ENCODE assay signal across 2 cellular contexts in the genomic region with DNA sequence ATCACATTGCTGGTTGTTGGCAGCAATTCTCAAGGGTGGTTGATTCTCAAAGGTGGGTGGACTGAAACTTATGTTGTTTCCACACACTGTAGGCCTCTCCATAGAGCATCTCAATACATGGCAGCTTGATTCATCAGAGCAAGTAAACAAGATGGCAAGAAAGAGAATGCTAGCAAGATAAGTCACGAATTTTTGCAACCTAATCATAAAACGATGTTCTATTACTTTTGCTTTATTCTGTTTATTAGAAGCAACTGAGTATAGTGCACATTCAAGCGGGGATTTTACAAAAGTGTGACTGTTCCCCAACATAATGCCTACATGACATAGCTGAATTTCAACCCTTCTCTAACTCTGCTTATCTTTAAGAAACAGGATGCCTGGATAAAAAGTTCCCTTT.
TF ChIP-seq lines count a peak whose summit lies in the region.

No MANE protein-coding gene starts in this region.

TF ChIP-seq in HepG2, 621 proteins besides CTCF, POLR2A, EP300 and RAD21:
- TF ChIP-seq, protein P1, sequence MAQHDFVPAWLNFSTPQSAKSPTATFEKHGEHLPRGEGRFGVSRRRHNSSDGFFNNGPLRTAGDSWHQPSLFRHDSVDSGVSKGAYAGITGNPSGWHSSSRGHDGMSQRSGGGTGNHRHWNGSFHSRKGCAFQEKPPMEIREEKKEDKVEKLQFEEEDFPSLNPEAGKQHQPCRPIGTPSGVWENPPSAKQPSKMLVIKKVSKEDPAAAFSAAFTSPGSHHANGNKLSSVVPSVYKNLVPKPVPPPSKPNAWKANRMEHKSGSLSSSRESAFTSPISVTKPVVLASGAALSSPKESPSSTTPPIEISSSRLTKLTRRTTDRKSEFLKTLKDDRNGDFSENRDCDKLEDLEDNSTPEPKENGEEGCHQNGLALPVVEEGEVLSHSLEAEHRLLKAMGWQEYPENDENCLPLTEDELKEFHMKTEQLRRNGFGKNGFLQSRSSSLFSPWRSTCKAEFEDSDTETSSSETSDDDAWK (CRISPR knock-in tag; IDR thresholded peaks at IDR 0.05) = no peak
- TF ChIP-seq MAFK (conservative IDR thresholded peaks at IDR 0.05 in 1 of 2, IDR thresholded peaks at IDR 0.05 in 1 of 2; ENCODE audit: low read length in 2 of 2) (peak; percentile 57 to 68), HES4 (CRISPR knock-in tag; IDR thresholded peaks at IDR 0.05; ENCODE audit: borderline replicate concordance) (no peak), NFIC (IDR thresholded peaks at IDR 0.05; ENCODE audit: low read length) (no peak), MAFF (IDR thresholded peaks at IDR 0.05; ENCODE audit: low read depth, low read length) (peak; percentile 57), SP2 (CRISPR knock-in tag; IDR thresholded peaks at IDR 0.05) (no peak), ZNF468 (CRISPR knock-in tag; IDR thresholded peaks at IDR 0.05) (no peak), CCAR2 (optimal IDR thresholded peaks at IDR 0.05; ENCODE audit: low read depth, low read length) (no peak), ZNF17 (CRISPR knock-in tag; IDR thresholded peaks at IDR 0.05) (no peak), ZNF841 (CRISPR knock-in tag; IDR thresholded peaks at IDR 0.05; ENCODE audit: borderline replicate concordance) (no peak)
- TF ChIP-seq, protein P2, sequence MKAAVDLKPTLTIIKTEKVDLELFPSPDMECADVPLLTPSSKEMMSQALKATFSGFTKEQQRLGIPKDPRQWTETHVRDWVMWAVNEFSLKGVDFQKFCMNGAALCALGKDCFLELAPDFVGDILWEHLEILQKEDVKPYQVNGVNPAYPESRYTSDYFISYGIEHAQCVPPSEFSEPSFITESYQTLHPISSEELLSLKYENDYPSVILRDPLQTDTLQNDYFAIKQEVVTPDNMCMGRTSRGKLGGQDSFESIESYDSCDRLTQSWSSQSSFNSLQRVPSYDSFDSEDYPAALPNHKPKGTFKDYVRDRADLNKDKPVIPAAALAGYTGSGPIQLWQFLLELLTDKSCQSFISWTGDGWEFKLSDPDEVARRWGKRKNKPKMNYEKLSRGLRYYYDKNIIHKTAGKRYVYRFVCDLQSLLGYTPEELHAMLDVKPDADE (CRISPR knock-in tag; IDR thresholded peaks at IDR 0.05) = no peak
- TF ChIP-seq, protein P3, sequence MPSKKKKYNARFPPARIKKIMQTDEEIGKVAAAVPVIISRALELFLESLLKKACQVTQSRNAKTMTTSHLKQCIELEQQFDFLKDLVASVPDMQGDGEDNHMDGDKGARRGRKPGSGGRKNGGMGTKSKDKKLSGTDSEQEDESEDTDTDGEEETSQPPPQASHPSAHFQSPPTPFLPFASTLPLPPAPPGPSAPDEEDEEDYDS (CRISPR knock-in tag; IDR thresholded peaks at IDR 0.05) = no peak

TF ChIP-seq in K562, 482 proteins besides CTCF, POLR2A, EP300 and RAD21 (continued from another document):
- TF ChIP-seq ZNF316 (IDR thresholded peaks at IDR 0.05) (peak; percentile 23; the same call in 1 of the 2 replicates), ZNF408 (CRISPR knock-in tag; IDR thresholded peaks at IDR 0.05; ENCODE audit: low read depth) (no peak), C11orf30 (IDR thresholded peaks at IDR 0.05; ENCODE audit: low read depth) (peak; percentile 20; the same call in 1 of the 2 replicates), HNRNPLL (IDR thresholded peaks at IDR 0.05; ENCODE audit: low read depth, low read length, poor library complexity, severe bottlenecking) (no peak)
- TF ChIP-seq, protein P4, sequence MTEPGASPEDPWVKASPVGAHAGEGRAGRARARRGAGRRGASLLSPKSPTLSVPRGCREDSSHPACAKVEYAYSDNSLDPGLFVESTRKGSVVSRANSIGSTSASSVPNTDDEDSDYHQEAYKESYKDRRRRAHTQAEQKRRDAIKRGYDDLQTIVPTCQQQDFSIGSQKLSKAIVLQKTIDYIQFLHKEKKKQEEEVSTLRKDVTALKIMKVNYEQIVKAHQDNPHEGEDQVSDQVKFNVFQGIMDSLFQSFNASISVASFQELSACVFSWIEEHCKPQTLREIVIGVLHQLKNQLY (CRISPR knock-in tag; conservative IDR thresholded peaks at IDR 0.05) = no peak
TF ChIP-seq in K562: peak in this region for 2.
